ENCODE assay signal across 24 cellular contexts in genomic region chr19:48914181-48914580, GRCh38. TPM values are rescaled to one million over a fixed set of nuclear protein-coding genes. Genes with fewer than 3 reads are reported as not detected.
A peak's percentile ranks its signal among the peaks of the same experiment; 100 is the strongest.
DNase-seq lines count a peak whose midpoint lies in the region; ATAC-seq, FAIRE-seq and TF ChIP-seq lines count a peak whose summit lies in the region.
"Had no signal": no experiment of that assay in that cellular context is flagged by ENCODE, and none has a peak within 500 bp of the region (broad histone marks: within the 10 kb centered on the region; RNA-seq: fewer than 3 reads in every experiment).

No MANE protein-coding gene starts in this region.

- H2AFZ ChIP-seq in K562 (ENCODE audit: low read depth, low read length): no peak overlapping the region

- H3K9me3 Mint-ChIP-seq in nephron progenitor cell: no peaks in the 10 kb centered on the region
- H3K9me3 Mint-ChIP-seq: CD4-positive, alpha-beta T cell had no signal

- peaks cover 64% of the 10 kb centered on the region for H3K36me3 Mint-ChIP-seq in nephron progenitor cell (ENCODE audit: low read depth)

- DNase-seq in DMS53 (lab: John Stamatoyannopoulos, UW) (peak; percentile 19), DMS53 treated with DMSO at 0.1 percent for 48 hours (lab: John Stamatoyannopoulos, UW; ENCODE audit: unreplicated experiment) (no peak), K562 (ENCODE audit: extremely low read depth in 1 of 4, low spot score in 3 of 4) (peak in 1 of 4 experiments; percentile 6), nephron progenitor cell (no peak), NCI-H2171 (lab: John Stamatoyannopoulos, UW) (no peak), D721Med (ENCODE audit: insufficient read length, low spot score) (no peak)
- DNase-seq: ACHN; CD4-positive, alpha-beta T cell; COR-L47; DMS 273 treated with DMSO at 0.1 percent for 48 hours; GF-D8; NCI-H1092 treated with DMSO at 0.1 percent for 48 hours; NCI-H1436 treated with DMSO at 0.1 percent for 48 hours; NCI-H2029 treated with DMSO at 0.1 percent for 48 hours; NCI-H446; NCI-H526; SJCRH30 had no signal

- POLR2A ChIA-PET in K562 (lab: Yijun Ruan, JAX): interaction anchor here (0.7 to 3.2 kb wide), 4 partner anchors 10 to 51 kb away, joined by 3 to 18 read pairs (median 4); partner anchors contain the start of genes NUCB1 and TULP2

- no peaks in the 10 kb centered on the region for H4K20me1 ChIP-seq in K562 (replicated peaks; ENCODE audit: control insufficient read depth, insufficient read depth, low read length)
- H4K20me1 ChIP-seq: BLaER1 had no signal

- intact Hi-C loops in K562 (cut with micrococcal nuclease): no loop called here

- no peak for TF ChIP-seq RAD21 in K562 (CRISPR knock-in tag; conservative IDR thresholded peaks at IDR 0.05 in 1 of 2, IDR thresholded peaks at IDR 0.05 in 1 of 2)

- CTCF ChIA-PET in K562 (lab: Yijun Ruan, JAX; ENCODE audit: low intra/inter-chr PET ratio): no interaction called here

- no peak for TF ChIP-seq POLR2A in K562 (conservative IDR thresholded peaks at IDR 0.05)

- peaks cover 83% of the 10 kb centered on the region for H3K36me3 ChIP-seq in K562 (ENCODE audit: control insufficient read depth, insufficient read depth, low read length)

- no peak for TF ChIP-seq EP300 in K562 (IDR thresholded peaks at IDR 0.05; ENCODE audit: low read length)

- H3K9me1 ChIP-seq in K562 (ENCODE audit: control insufficient read depth, insufficient read depth, low read length): no peaks in the 10 kb centered on the region

- peaks cover 10% of the 10 kb centered on the region for H3K4me1 Mint-ChIP-seq in nephron progenitor cell

- in situ Hi-C loops in K562 (cut with MboI): no loop called here

- no peak overlapping the region for H3K9ac ChIP-seq in K562 (ENCODE audit: insufficient read depth in 1 of 2, low read depth in 2 of 2, low read length in 2 of 2)
- H3K9ac ChIP-seq: BLaER1, KMS-11 had no signal

- 88% methylated on average over 7 of the region's 8 CpGs for WGBS in K562 (ENCODE audit: insufficient coverage, low coverage, missing lambda C conversion rate)

- no peak overlapping the region for H3K4me3 ChIP-seq in K562
- H3K4me3 ChIP-seq: BLaER1, SJCRH30 had no signal

- no peak overlapping the region for H3K4me2 ChIP-seq in K562 (ENCODE audit: insufficient read depth, low read length)
- H3K4me2 ChIP-seq: BLaER1, KMS-11 had no signal

- H3K79me2 ChIP-seq in K562 (ENCODE audit: control insufficient read depth, insufficient read depth, low read length): no peaks in the 10 kb centered on the region

- no peak for TF ChIP-seq CTCF in K562 (IDR thresholded peaks at IDR 0.05 in 2 of 3, conservative IDR thresholded peaks at IDR 0.05 in 1 of 3; ENCODE audit: insufficient read depth in 2 of 3, low read depth in 1 of 3, low read length in 3 of 3)
- TF ChIP-seq CTCF in nephron progenitor cell (IDR thresholded peaks at IDR 0.05): no peak
- no peak for TF ChIP-seq CTCF in D721Med (IDR thresholded peaks at IDR 0.05; ENCODE audit: insufficient read depth, missing control alignments)

- H3K4me3 Mint-ChIP-seq in nephron progenitor cell: no peak overlapping the region
- H3K4me3 Mint-ChIP-seq: CD4-positive, alpha-beta T cell had no signal

- H3K27me3 ChIP-seq in K562 (ENCODE audit: control insufficient read depth in 2 of 2, insufficient read depth in 2 of 2, low read length in 2 of 2): no peaks in the 10 kb centered on the region
- H3K27me3 ChIP-seq: BLaER1, SJCRH30 had no signal

- ATAC-seq in K562: no peak

- no peak overlapping the region for H3K27ac ChIP-seq in K562 (ENCODE audit: extremely low read depth, low read depth, low read length)
- H3K27ac ChIP-seq: 22Rv1, BLaER1, KMS-11, SJCRH30 had no signal

- H3K9me3 ChIP-seq in K562 (replicated peaks; ENCODE audit: control insufficient read depth, insufficient read depth, low read depth, low read length): no peaks in the 10 kb centered on the region
- H3K9me3 ChIP-seq: BLaER1, SJCRH30 had no signal

- BruUV-seq in K562 (replicated peaks; lab: Mats Ljungman, UMichigan): no TSS peak

- H3K4me1 ChIP-seq in K562 (replicated peaks in 1 of 2; ENCODE audit: control insufficient read depth in 2 of 2, insufficient read depth in 2 of 2, low read length in 2 of 2): peaks cover 0 to 8% of the 10 kb centered on the region in 2 experiments; a peak in 3 of 5 replicates
- H3K4me1 ChIP-seq: SJCRH30 had no signal

- peaks cover 2% of the 10 kb centered on the region for H3K27me3 Mint-ChIP-seq in nephron progenitor cell (ENCODE audit: low read depth, poor library complexity)
- H3K27me3 Mint-ChIP-seq: CD4-positive, alpha-beta T cell had no signal

- H3K27ac Mint-ChIP-seq in nephron progenitor cell: peak overlapping the region; percentile 89
- H3K27ac Mint-ChIP-seq: CD4-positive, alpha-beta T cell had no signal

- FAIRE-seq in K562 (lab: Jason Lieb, UNC) (no peak), D721Med (lab: Jason Lieb, UNC) (no peak)
- FAIRE-seq: HTR-8/SVneo, RCC 7860 had no signal

RNA-seq across cellular contexts. Expression of gene NUCB1, which starts 14.1 kb away (rescaled TPM):
- 137 and 349 TPM in 2 replicates for total RNA-seq in K562 (2011; cell fraction: chromatin; rRNA removed; ENCODE audit: low replicate concordance)
- total RNA-seq in K562 (2011; cell fraction: nucleolus; rRNA removed): 313 and 352 TPM in 2 replicates
- 274 and 285 TPM in 2 replicates for total RNA-seq in K562 (2011; cell fraction: nucleoplasm; rRNA removed)
- 102 and 111 TPM in 2 replicates for total RNA-seq in K562 (2014; rRNA removed)
- 25.5 and 42.5 TPM in 2 replicates for total RNA-seq in K562 (2014; rRNA removed; fragmentation: Illumina TruSeq; extraction: Trizol)
- total RNA-seq in K562 (2015; rRNA removed; fragmentation: Illumina TruSeq; extraction: Trizol): 71.7 and 82.4 TPM in 2 replicates
- 138 and 153 TPM in 2 replicates for total RNA-seq in K562 (2021)
- 59.3 and 117 TPM in 2 replicates for polyA plus RNA-seq in K562 (2011; rRNA removed)
- 120 and 173 TPM in 2 replicates for polyA plus RNA-seq in K562 (2011; cell fraction: cytosol; rRNA removed)
- 155 and 191 TPM in 2 replicates for polyA plus RNA-seq in K562 (2011; cell fraction: nucleus; rRNA removed)
- polyA plus RNA-seq in K562 (2012): 146 and 236 TPM in 2 replicates
- 87.6 and 141 TPM in 2 replicates for polyA plus RNA-seq in K562 (2014; fragmentation: Illumina TruSeq; extraction: Trizol)
- 1 to 10 TPM; 3.1 to 5.3 TPM for polyA plus RNA-seq in K562 (2014; fragmentation: Nextera tagmentation; extraction: Ambion mirVana)
- 133 and 139 TPM in 2 replicates for polyA plus RNA-seq in K562 (2014; rRNA removed)
- 33.7 and 41.4 TPM in 2 replicates for polyA minus RNA-seq in K562 (2011; rRNA and poly(A)+ RNA removed)
- polyA minus RNA-seq in K562 (2011; cell fraction: cytosol; rRNA and poly(A)+ RNA removed): 54.1 and 89.7 TPM in 2 replicates
- polyA minus RNA-seq in K562 (2011; cell fraction: nucleus; rRNA and poly(A)+ RNA removed): 35.5 and 49.4 TPM in 2 replicates

RNA-seq across cellular contexts. Expression of gene TULP2, which starts 15.6 kb away (rescaled TPM):
- 0.46 and 1.5 TPM in 2 replicates for total RNA-seq in K562 (2011; cell fraction: chromatin; rRNA removed; ENCODE audit: low replicate concordance)
- total RNA-seq in K562 (2011; cell fraction: nucleolus; rRNA removed): 1.2 and 1.7 TPM in 2 replicates
- 0.53 and 2.4 TPM in 2 replicates for total RNA-seq in K562 (2011; cell fraction: nucleoplasm; rRNA removed)
- total RNA-seq in K562 (2014; rRNA removed) (0.05 TPM in 1 of 2 replicates, not detected in the other), K562 (2014; rRNA removed; fragmentation: Illumina TruSeq; extraction: Trizol) (0.07 TPM in 1 of 2 replicates, not detected in the other), K562 (2015; rRNA removed; fragmentation: Illumina TruSeq; extraction: Trizol) (0.11 TPM in 2 replicates), K562 (2021) (0.89 and 1.5 TPM in 2 replicates)
- polyA plus RNA-seq in K562 (2011; rRNA removed) (0.25 and 1.4 TPM in 2 replicates), K562 (2014; fragmentation: Illumina TruSeq; extraction: Trizol) (0.15 and 0.19 TPM in 2 replicates), K562 (2014; fragmentation: Nextera tagmentation; extraction: Ambion mirVana) (under 1 TPM in 1 of 2 experiments, not detected in 1; 0.18 TPM), K562 (2014; rRNA removed) (0.38 and 1.1 TPM in 2 replicates)
- 0.49 and 1.2 TPM in 2 replicates for polyA plus RNA-seq in K562 (2011; cell fraction: cytosol; rRNA removed)
- polyA plus RNA-seq in K562 (2011; cell fraction: nucleus; rRNA removed): 0.37 and 2.6 TPM in 2 replicates
- 0.53 and 0.68 TPM in 2 replicates for polyA plus RNA-seq in K562 (2012)
- 0.53 and 0.90 TPM in 2 replicates for polyA minus RNA-seq in K562 (2011; rRNA and poly(A)+ RNA removed)
- polyA minus RNA-seq in K562 (2011; cell fraction: cytosol; rRNA and poly(A)+ RNA removed): 2.3 TPM in 1 of 2 replicates, not detected in the other
- 0.78 TPM in 1 of 2 replicates, not detected in the other for polyA minus RNA-seq in K562 (2011; cell fraction: nucleus; rRNA and poly(A)+ RNA removed)
- total RNA-seq: CD4-positive, alpha-beta T cell; H4; SJCRH30 had no signal

RNA-seq across cellular contexts. Expression of gene DHDH, which starts 19.3 kb away (rescaled TPM):
- 1.4 and 2.3 TPM in 2 replicates for total RNA-seq in K562 (2011; cell fraction: chromatin; rRNA removed; ENCODE audit: low replicate concordance)
- total RNA-seq in K562 (2011; cell fraction: nucleolus; rRNA removed): 1.7 and 2.7 TPM in 2 replicates
- 0.99 and 1.0 TPM in 2 replicates for total RNA-seq in K562 (2011; cell fraction: nucleoplasm; rRNA removed)
- total RNA-seq in K562 (2014; rRNA removed) (1.1 and 1.5 TPM in 2 replicates), K562 (2014; rRNA removed; fragmentation: Illumina TruSeq; extraction: Trizol) (0.44 and 0.51 TPM in 2 replicates), K562 (2015; rRNA removed; fragmentation: Illumina TruSeq; extraction: Trizol) (0.76 and 1.2 TPM in 2 replicates), K562 (2021) (1.6 and 2.1 TPM in 2 replicates)
- polyA plus RNA-seq in K562 (2011; rRNA removed) (1.9 and 4.2 TPM in 2 replicates), K562 (2014; fragmentation: Illumina TruSeq; extraction: Trizol) (0.37 and 1.2 TPM in 2 replicates), K562 (2014; fragmentation: Nextera tagmentation; extraction: Ambion mirVana) (under 1 TPM; 0.41 to 0.87 TPM), K562 (2014; rRNA removed) (1.3 and 1.6 TPM in 2 replicates)
- polyA plus RNA-seq in K562 (2011; cell fraction: cytosol; rRNA removed): 4.5 and 4.6 TPM in 2 replicates
- 3.6 and 5.2 TPM in 2 replicates for polyA plus RNA-seq in K562 (2011; cell fraction: nucleus; rRNA removed)
- polyA plus RNA-seq in K562 (2012): 2.2 and 4.5 TPM in 2 replicates
- polyA minus RNA-seq in K562 (2011; rRNA and poly(A)+ RNA removed): 0.25 and 0.45 TPM in 2 replicates
- polyA minus RNA-seq in K562 (2011; cell fraction: cytosol; rRNA and poly(A)+ RNA removed): 2.7 TPM in 1 of 2 replicates, not detected in the other
- 0.81 and 1.6 TPM in 2 replicates for polyA minus RNA-seq in K562 (2011; cell fraction: nucleus; rRNA and poly(A)+ RNA removed)
- total RNA-seq: OCI-LY7, SJCRH30 had no signal

RNA-seq across cellular contexts. Expression of gene BAX, which starts 40.5 kb away (rescaled TPM):
- 47.4 and 110 TPM in 2 replicates for total RNA-seq in K562 (2011; cell fraction: chromatin; rRNA removed; ENCODE audit: low replicate concordance)
- total RNA-seq in K562 (2011; cell fraction: nucleolus; rRNA removed): 95.2 and 106 TPM in 2 replicates
- 67.2 and 75.0 TPM in 2 replicates for total RNA-seq in K562 (2011; cell fraction: nucleoplasm; rRNA removed)
- total RNA-seq in K562 (2014; rRNA removed) (44.5 and 62.0 TPM in 2 replicates), K562 (2014; rRNA removed; fragmentation: Illumina TruSeq; extraction: Trizol) (22.1 and 23.0 TPM in 2 replicates), K562 (2015; rRNA removed; fragmentation: Illumina TruSeq; extraction: Trizol) (41.3 and 46.5 TPM in 2 replicates), K562 (2021) (95.4 and 98.5 TPM in 2 replicates)
- polyA plus RNA-seq in K562 (2011; rRNA removed) (51.2 and 56.6 TPM in 2 replicates), K562 (2014; fragmentation: Illumina TruSeq; extraction: Trizol) (67.5 and 79.1 TPM in 2 replicates), K562 (2014; fragmentation: Nextera tagmentation; extraction: Ambion mirVana) (1 to 10 TPM; 3.2 to 5.5 TPM), K562 (2014; rRNA removed) (69.6 and 79.5 TPM in 2 replicates)
- polyA plus RNA-seq in K562 (2011; cell fraction: cytosol; rRNA removed): 75.9 and 134 TPM in 2 replicates
- 94.1 and 129 TPM in 2 replicates for polyA plus RNA-seq in K562 (2011; cell fraction: nucleus; rRNA removed)
- polyA plus RNA-seq in K562 (2012): 105 and 115 TPM in 2 replicates
- polyA minus RNA-seq in K562 (2011; rRNA and poly(A)+ RNA removed): 13.0 and 20.5 TPM in 2 replicates
- polyA minus RNA-seq in K562 (2011; cell fraction: cytosol; rRNA and poly(A)+ RNA removed): 37.3 and 38.6 TPM in 2 replicates
- 30.5 and 33.0 TPM in 2 replicates for polyA minus RNA-seq in K562 (2011; cell fraction: nucleus; rRNA and poly(A)+ RNA removed)

RNA-seq across cellular contexts. Expression of gene PPP1R15A, which starts 42.0 kb away (rescaled TPM):
- total RNA-seq in K562 (2011; cell fraction: chromatin; rRNA removed; ENCODE audit: low replicate concordance): 91.7 and 166 TPM in 2 replicates
- total RNA-seq in K562 (2011; cell fraction: nucleolus; rRNA removed): 117 and 129 TPM in 2 replicates
- total RNA-seq in K562 (2011; cell fraction: nucleoplasm; rRNA removed): 102 and 128 TPM in 2 replicates
- total RNA-seq in K562 (2014; rRNA removed) (59.1 and 87.0 TPM in 2 replicates), K562 (2014; rRNA removed; fragmentation: Illumina TruSeq; extraction: Trizol) (37.8 and 44.0 TPM in 2 replicates), K562 (2015; rRNA removed; fragmentation: Illumina TruSeq; extraction: Trizol) (34.8 and 35.5 TPM in 2 replicates), K562 (2021) (64.8 and 67.4 TPM in 2 replicates)
- polyA plus RNA-seq in K562 (2011; rRNA removed) (38.1 and 60.9 TPM in 2 replicates), K562 (2014; fragmentation: Illumina TruSeq; extraction: Trizol) (67.6 and 73.7 TPM in 2 replicates), K562 (2014; fragmentation: Nextera tagmentation; extraction: Ambion mirVana) (1 to 10 TPM in 1 of 2 experiments, under 1 TPM in 1; 0.42 to 1.3 TPM), K562 (2014; rRNA removed) (55.7 and 77.6 TPM in 2 replicates)
- 32.7 and 34.1 TPM in 2 replicates for polyA plus RNA-seq in K562 (2011; cell fraction: cytosol; rRNA removed)
- 82.3 and 88.1 TPM in 2 replicates for polyA plus RNA-seq in K562 (2011; cell fraction: nucleus; rRNA removed)
- 62.3 and 136 TPM in 2 replicates for polyA plus RNA-seq in K562 (2012)
- 26.6 and 38.8 TPM in 2 replicates for polyA minus RNA-seq in K562 (2011; rRNA and poly(A)+ RNA removed)
- polyA minus RNA-seq in K562 (2011; cell fraction: cytosol; rRNA and poly(A)+ RNA removed): 24.1 and 29.0 TPM in 2 replicates
- polyA minus RNA-seq in K562 (2011; cell fraction: nucleus; rRNA and poly(A)+ RNA removed): 33.5 and 61.9 TPM in 2 replicates
